9 cellular contexts compared by ENCODE assay signal in genomic region chr2:6921321-6921922, GRCh38. TPM values are rescaled to one million over a fixed set of nuclear protein-coding genes. Genes with fewer than 3 reads are reported as not detected.
A peak's percentile ranks its signal among the peaks of the same experiment; 100 is the strongest.
DNase-seq lines count a peak whose midpoint lies in the region; ATAC-seq and TF ChIP-seq lines count a peak whose summit lies in the region.
"Had no signal": no experiment of that assay in that cellular context is flagged by ENCODE, and none has a peak within 500 bp of the region (broad histone marks: within the 10 kb centered on the region; RNA-seq: fewer than 3 reads in every experiment).

No MANE protein-coding gene starts in this region.

- H3K9me3 Mint-ChIP-seq in brain (peaks cover 0 to 4% (median 0%) of the 10 kb centered on the region in 5 experiments), nephron (no peaks in the 10 kb centered on the region)

- CTCF ChIA-PET in HEK293 (lab: Yijun Ruan, JAX), result interaction anchor here (0.6 to 1.5 kb wide), 7 partner anchors 9 to 173 kb away, joined by 3 to 4 read pairs (median 3); no protein-coding TSS in a partner anchor

- H3K4me1 Mint-ChIP-seq in brain, result peaks cover 86% of the 10 kb centered on the region
- peaks cover 70% of the 10 kb centered on the region for H3K4me1 Mint-ChIP-seq in nephron

- TF ChIP-seq CTCF in HEK293 (tag by site-specific recombination; IDR thresholded peaks at IDR 0.05), result no peak
- TF ChIP-seq CTCF in brain (conservative IDR thresholded peaks at IDR 0.05), result no peak
- TF ChIP-seq CTCF in nephron (IDR thresholded peaks at IDR 0.05; ENCODE audit: unreplicated experiment in 3 of 3), result no peak

- H3K27ac Mint-ChIP-seq in brain (peak overlapping the region; percentile 17 to 91 (median 50)), nephron (peak overlapping the region; percentile 74 to 82 (median 81))

- no peaks in the 10 kb centered on the region for H3K4me1 ChIP-seq in HEK293 (ENCODE audit: control insufficient read depth, insufficient read depth, low read length)

- no peak overlapping the region for H3K27ac ChIP-seq in HEK293 (ENCODE audit: extremely low read depth, low read depth, low read length)
- H3K27ac ChIP-seq: BLaER1 treated with 17β-estradiol and CSF1 and Interleukin-3, amounts not matched to agents 10 nM and 100 nM; suprapubic skin had no signal

- DNase-seq in stimulated activated CD4-positive, alpha-beta T cell treated with anti-CD3 and anti-CD28 coated beads, Interleukin-15, amount 100 ng/mL, for 24 hours, result no peak
- no peak for DNase-seq in NCI-H2107 treated with DMSO at 0.1 percent for 48 hours (lab: John Stamatoyannopoulos, UW; ENCODE audit: unreplicated experiment)
- DNase-seq: NCI-H524 had no signal

- POLR2A ChIA-PET in HEK293 (lab: Yijun Ruan, JAX), result no interaction called here

- ATAC-seq in HG03520 (IDR thresholded peaks at IDR 0.05; ENCODE audit: unreplicated experiment), result no peak

- H3K27me3 Mint-ChIP-seq in brain (no peaks in the 10 kb centered on the region), nephron (ENCODE audit: low read depth) (no peaks in the 10 kb centered on the region)

- H3K9me3 ChIP-seq in HEK293 (ENCODE audit: control insufficient read depth, insufficient read depth, low read depth, low read length), result no peaks in the 10 kb centered on the region
- H3K9me3 ChIP-seq: suprapubic skin had no signal

- H3K36me3 Mint-ChIP-seq in brain (peaks cover 32% of the 10 kb centered on the region), nephron (ENCODE audit: low read depth) (peaks cover 4% of the 10 kb centered on the region)

- no peak overlapping the region for H3K4me3 ChIP-seq in HEK293 (ENCODE audit: low read depth, low read length)
- H3K4me3 ChIP-seq: BLaER1 treated with 17β-estradiol and CSF1 and Interleukin-3, amounts not matched to agents 10 nM and 100 nM; suprapubic skin had no signal

- no peaks in the 10 kb centered on the region for H3K36me3 ChIP-seq in HEK293 (ENCODE audit: control insufficient read depth in 2 of 2, insufficient read depth in 1 of 2, low read length in 2 of 2)
- H3K36me3 ChIP-seq: BLaER1 treated with 17β-estradiol and CSF1 and Interleukin-3, amounts not matched to agents 10 nM and 100 nM; suprapubic skin had no signal

- H3K4me3 Mint-ChIP-seq in brain, result peak overlapping the region; percentile 19 to 86 (median 45)
- H3K4me3 Mint-ChIP-seq in nephron, result peak overlapping the region; percentile 9 to 60 (median 60)

TF ChIP-seq in HEK293, 187 proteins besides CTCF, POLR2A, EP300 and RAD21:
- no peak for TF ChIP-seq ZBTB44 (tag by site-specific recombination; IDR thresholded peaks at IDR 0.05)
- TF ChIP-seq AEBP2 (tag by site-specific recombination; IDR thresholded peaks at IDR 0.05; ENCODE audit: borderline replicate concordance), result no peak
- TF ChIP-seq ZIC2 (tag by site-specific recombination; IDR thresholded peaks at IDR 0.05), result peak; percentile 23; the same call in 1 of the 2 replicates
- no peak for TF ChIP-seq ZNF449 (tag by site-specific recombination; IDR thresholded peaks at IDR 0.05)
- TF ChIP-seq ZNF792 (tag by site-specific recombination; IDR thresholded peaks at IDR 0.05), result no peak
- no peak for TF ChIP-seq ZNF391 (tag by site-specific recombination; IDR thresholded peaks at IDR 0.05; ENCODE audit: borderline replicate concordance, low read depth)
- TF ChIP-seq ZNF423 (tag by site-specific recombination; IDR thresholded peaks at IDR 0.05), result no peak

RNA-seq across cellular contexts. Expression of gene RNF144A, which starts 4.2 kb away (rescaled TPM):
- 27.5 TPM for polyA plus RNA-seq in brain (ENCODE audit: insufficient read depth, low read depth, low replicate concordance)

RNA-seq across cellular contexts. Expression of gene RSAD2, which starts 43.8 kb away (rescaled TPM):
- polyA plus RNA-seq in brain (ENCODE audit: insufficient read depth, low read depth, low replicate concordance), result 2.4 TPM

RNA-seq across cellular contexts. Expression of gene CMPK2, which starts 55.7 kb away (rescaled TPM):
- polyA plus RNA-seq in brain (ENCODE audit: insufficient read depth, low read depth, low replicate concordance), result 5.9 TPM
